ENCODE assay signal across 8 cellular contexts in genomic region chr2:179861027-179861776, GRCh38. TPM values are rescaled to one million over a fixed set of nuclear protein-coding genes. Genes with fewer than 3 reads are reported as not detected.
DNase-seq lines count a peak whose midpoint lies in the region; ATAC-seq and TF ChIP-seq lines count a peak whose summit lies in the region.

Gene ZNF385B, minus strand, starts transcription at chr2:179861612.

- H2AFZ ChIP-seq in parathyroid adenoma: peak within 1 kb of the TSS; percentile 65

- H3K4me1 ChIP-seq in A673 (ENCODE audit: insufficient read depth, low read length, poor library complexity, severe bottlenecking) (peaks cover 6% of the 10 kb centered on the region), parathyroid adenoma (no peaks in the 10 kb centered on the region)

- intact Hi-C loops in A673 (cut with micrococcal nuclease; ENCODE audit: unreplicated experiment): no loop called here

- no peaks in the 10 kb centered on the region for H3K79me2 ChIP-seq in parathyroid adenoma

- H3K27ac ChIP-seq in A673 (ENCODE audit: low read depth, low read length, poor library complexity, severe bottlenecking) (no peak within 1 kb of the TSS), parathyroid adenoma (no peak within 1 kb of the TSS)

- H3K27me3 ChIP-seq in A673 (replicated peaks; ENCODE audit: insufficient read depth, low read depth, low read length, poor library complexity) (peaks cover 99% of the 10 kb centered on the region), parathyroid adenoma (ENCODE audit: control insufficient read depth, insufficient read depth, low read length) (peaks cover 3% of the 10 kb centered on the region)

- POLR2A ChIA-PET in A673 (lab: Charles Lee; ENCODE audit: low non-redundant PET): no interaction called here

- ATAC-seq in HG03520 (IDR thresholded peaks at IDR 0.05; ENCODE audit: unreplicated experiment): peak; percentile 39

- no TSS peak for BruUV-seq in A673 (replicated peaks; lab: Mats Ljungman, UMichigan)

- TF ChIP-seq CTCF in A673 (conservative IDR thresholded peaks at IDR 0.05; ENCODE audit: low read depth, low read length) (no peak), GM13977 (IDR thresholded peaks at IDR 0.05; ENCODE audit: extremely low read depth, insufficient read depth, missing control alignments) (no peak), WI38 (IDR thresholded peaks at IDR 0.05; ENCODE audit: low read depth, low read length) (no peak), parathyroid adenoma (IDR thresholded peaks at IDR 0.05) (no peak)

- CTCF ChIA-PET in A673 (lab: Charles Lee): no interaction called here

- DNase-seq in A673 (ENCODE audit: low spot score): peak; percentile 21
- DNase-seq in GM13977 (ENCODE audit: low spot score): peak; percentile 37
- peak; percentile 30 for DNase-seq in germinal center (ENCODE audit: low spot score)
- no peak for DNase-seq in putamen (ENCODE audit: low spot score)
- no peak for DNase-seq in SKM-1 treated with dmso at 0.1 percent for 144 hours (lab: John Stamatoyannopoulos, UW; ENCODE audit: unreplicated experiment)

- H3K9me3 ChIP-seq in A673 (ENCODE audit: low read depth, low read length, poor library complexity, severe bottlenecking) (no peaks in the 10 kb centered on the region), parathyroid adenoma (ENCODE audit: control insufficient read depth, low read length) (no peaks in the 10 kb centered on the region)

- H3K36me3 ChIP-seq in A673 (ENCODE audit: insufficient read depth, low read length, poor library complexity, severe bottlenecking): no peaks in the 10 kb centered on the region
- no peaks in the 10 kb centered on the region for H3K36me3 ChIP-seq in parathyroid adenoma (ENCODE audit: control insufficient read depth, insufficient read depth, low read length)

- H3K4me2 ChIP-seq in parathyroid adenoma (ENCODE audit: low read length): peak within 1 kb of the TSS; percentile 80

- no peak within 1 kb of the TSS for H3K9ac ChIP-seq in parathyroid adenoma

- in situ Hi-C loops in GM13977 (cut with MboI; ENCODE audit: low pct_unique_long_range_greater_than_20kb, low sequenced_read_pairs, unreplicated experiment): no loop called here

- peak within 1 kb of the TSS; percentile 40 for H3K4me3 ChIP-seq in A673 (ENCODE audit: low read depth, low read length, poor library complexity, severe bottlenecking)
- peak within 1 kb of the TSS; percentile 59 for H3K4me3 ChIP-seq in WI38 (ENCODE audit: low read depth, low read length)
- peak within 1 kb of the TSS; percentile 48 for H3K4me3 ChIP-seq in parathyroid adenoma (ENCODE audit: low read depth, low read length)

RNA-seq across cellular contexts. Expression of gene ZNF385B, which starts in this region (rescaled TPM):
- not detected in 2 replicates for total RNA-seq in A673 (2021)

Comparison
In these comparisons a context has a peak if more than half of its experiments do, and no peak if none do; other contexts are left out.
1. Peak in DNase-seq and H3K4me3 ChIP-seq in A673; RNA of the gene not detected or under 1 TPM.
2. DNase-seq: peak in GM13977 (single experiment) and germinal center (single experiment); none in putamen (single experiment) and SKM-1 treated with dmso at 0.1 percent for 144 hours (single experiment).
3. Peak in every context shown above with its lines, with median percentiles within 50 percentile points of each other: H3K4me3 ChIP-seq.